8 cellular contexts compared by ENCODE assay signal in genomic region chr2:233098615-233099014, GRCh38. TPM values are rescaled to one million over a fixed set of nuclear protein-coding genes. Genes with fewer than 3 reads are reported as not detected.
DNase-seq lines count a peak whose midpoint lies in the region; ATAC-seq, FAIRE-seq and TF ChIP-seq lines count a peak whose summit lies in the region.

No MANE protein-coding gene starts in this region.

- CTCF ChIA-PET in OCI-LY7 (lab: Charles Lee; ENCODE audit: unreplicated experiment) = no interaction called here

- peaks cover 48% of the 10 kb centered on the region; the same call in 1 of the 2 replicates for H3K79me2 ChIP-seq in OCI-LY7 (ENCODE audit: insufficient read depth, low read depth, low read length)

- intact Hi-C loops in OCI-LY7 (cut with micrococcal nuclease; ENCODE audit: unreplicated experiment) = no loop called here
- intact Hi-C loops in heart right ventricle (cut with DNase I) = loop anchor here in 5 of 10 donors (5.0 to 10.0 kb wide), 3 partner anchors 146 to 156 kb away; partner anchors contain the start of gene ATG16L1 (in 4 of the 5)

- H4K20me1 ChIP-seq in OCI-LY7 (ENCODE audit: insufficient read depth, low read length) = no peaks in the 10 kb centered on the region

- peak; percentile 82 for TF ChIP-seq CTCF in OCI-LY7 (conservative IDR thresholded peaks at IDR 0.05; ENCODE audit: low read length)
- TF ChIP-seq CTCF in heart right ventricle (IDR thresholded peaks at IDR 0.05) = peak in 7 of 9 donors; percentile 23 to 47 (median 39)

- peaks cover 24% of the 10 kb centered on the region for H3K36me3 ChIP-seq in OCI-LY7 (ENCODE audit: insufficient read depth, low read length)
- H3K36me3 ChIP-seq in heart right ventricle = peaks cover 0 to 8% (median 0%) of the 10 kb centered on the region in 9 donors
- H3K36me3 ChIP-seq in small intestine (ENCODE audit: control insufficient read depth in 2 of 2, insufficient read depth in 2 of 2, low read length in 2 of 2) = no peaks in the 10 kb centered on the region

- ATAC-seq in heart right ventricle = peak in 1 of 8 donors; percentile 35
- ATAC-seq in GM21619 (IDR thresholded peaks at IDR 0.05; ENCODE audit: unreplicated experiment) = no peak

- 52 to 71% methylated on average over 10 of the region's 10 CpGs for WGBS in heart right ventricle, 2 donors
- whole genome bisulfite sequencing in small intestine, 3 donors = 51 to 75% (median 66%) methylated on average over 10 of the region's 10 CpGs

- no peak overlapping the region for H3K4me3 ChIP-seq in OCI-LY7 (ENCODE audit: low read depth, low read length, poor library complexity, severe bottlenecking)
- H3K4me3 ChIP-seq in heart right ventricle = no peak overlapping the region
- H3K4me3 ChIP-seq in small intestine (ENCODE audit: low read depth in 1 of 2, low read length in 2 of 2) = no peak overlapping the region

- POLR2A ChIA-PET in OCI-LY7 (lab: Charles Lee) = interaction anchor here (1.6 to 2.7 kb wide), 2 partner anchors 28 to 152 kb away, joined by 5 to 10 read pairs; partner anchors contain the start of gene ATG16L1

- peak overlapping the region; percentile 9 for H3K27ac ChIP-seq in OCI-LY7 (ENCODE audit: low read depth, low read length, poor library complexity, severe bottlenecking)
- no peak overlapping the region for H3K27ac ChIP-seq in heart right ventricle
- no peak overlapping the region for H3K27ac ChIP-seq in small intestine (ENCODE audit: low read depth in 1 of 2, low read length in 1 of 2)

- H2AFZ ChIP-seq in OCI-LY7 (ENCODE audit: low read length) = no peak overlapping the region

- DNase-seq in NCI-H1092 treated with DMSO at 0.1 percent for 48 hours (lab: John Stamatoyannopoulos, UW) (peak; percentile 35), NCI-H1092 (lab: John Stamatoyannopoulos, UW) (no peak), OCI-LY7 (ENCODE audit: low spot score) (no peak), heart right ventricle (no peak), small intestine (peak; percentile 35), GM19238 (ENCODE audit: insufficient read length, low spot score) (no peak)
- no peak for DNase-seq in effector CD8-positive, alpha-beta T cell (lab: John Stamatoyannopoulos, UW)

- no TSS peak for BruUV-seq in OCI-LY7 (replicated peaks; lab: Mats Ljungman, UMichigan)

- H3K27me3 ChIP-seq in heart right ventricle (peaks cover 0 to 3% (median 0%) of the 10 kb centered on the region in 7 donors), small intestine (ENCODE audit: control insufficient read depth in 2 of 2, insufficient read depth in 2 of 2, low read length in 2 of 2) (no peaks in the 10 kb centered on the region)

- H3K4me1 ChIP-seq in OCI-LY7 (ENCODE audit: insufficient read depth, low read length, poor library complexity, severe bottlenecking) (peaks cover 77% of the 10 kb centered on the region), heart right ventricle (peaks cover 0 to 28% (median 0%) of the 10 kb centered on the region in 9 donors), small intestine (ENCODE audit: control insufficient read depth in 2 of 2, insufficient read depth in 1 of 2, low read depth in 1 of 2, low read length in 1 of 2) (no peaks in the 10 kb centered on the region)

- H3K9me2 ChIP-seq in OCI-LY7 (ENCODE audit: insufficient read depth, low read length) = no peaks in the 10 kb centered on the region

- no peaks in the 10 kb centered on the region for H3K9me3 ChIP-seq in OCI-LY7 (ENCODE audit: low read length)
- H3K9me3 ChIP-seq in heart right ventricle = no peaks in the 10 kb centered on the region
- no peaks in the 10 kb centered on the region for H3K9me3 ChIP-seq in small intestine (ENCODE audit: control insufficient read depth, low read depth)

- FAIRE-seq in small intestine (lab: Jason Lieb, UNC) = no peak

- peak overlapping the region; percentile 24 for H3K4me2 ChIP-seq in OCI-LY7 (ENCODE audit: low read length)

RNA-seq across cellular contexts. Expression of gene INPP5D, which starts 38.5 kb away (rescaled TPM):
- 68.3 and 79.5 TPM in 2 replicates for total RNA-seq in OCI-LY7 (2014; rRNA removed; shearing (Covaris generic))
- total RNA-seq in OCI-LY7 (2022) = 92.6 and 109 TPM in 2 replicates
- total RNA-seq in heart right ventricle = 10 to 100 TPM in 1 of 10 donors, 1 to 10 TPM in 9; 2.9 to 17.2 (median 5.7) TPM
- polyA plus RNA-seq in heart right ventricle = 1 to 10 TPM; 3.6 to 7.5 TPM
- 1 to 10 TPM; 4.7 to 7.9 (median 5.9) TPM for polyA plus RNA-seq in small intestine

Comparison
In these comparisons a context has a peak if more than half of its experiments do, and no peak if none do; other contexts are left out.
1. DNase-seq: peak in NCI-H1092 treated with DMSO at 0.1 percent for 48 hours (single experiment) and small intestine (single experiment); none in NCI-H1092 (single experiment), OCI-LY7 (single experiment), heart right ventricle (0 of 2), GM19238 (single experiment) and effector CD8-positive, alpha-beta T cell (single experiment).